ENCODE assay signal across 8 cellular contexts in the genomic region with DNA sequence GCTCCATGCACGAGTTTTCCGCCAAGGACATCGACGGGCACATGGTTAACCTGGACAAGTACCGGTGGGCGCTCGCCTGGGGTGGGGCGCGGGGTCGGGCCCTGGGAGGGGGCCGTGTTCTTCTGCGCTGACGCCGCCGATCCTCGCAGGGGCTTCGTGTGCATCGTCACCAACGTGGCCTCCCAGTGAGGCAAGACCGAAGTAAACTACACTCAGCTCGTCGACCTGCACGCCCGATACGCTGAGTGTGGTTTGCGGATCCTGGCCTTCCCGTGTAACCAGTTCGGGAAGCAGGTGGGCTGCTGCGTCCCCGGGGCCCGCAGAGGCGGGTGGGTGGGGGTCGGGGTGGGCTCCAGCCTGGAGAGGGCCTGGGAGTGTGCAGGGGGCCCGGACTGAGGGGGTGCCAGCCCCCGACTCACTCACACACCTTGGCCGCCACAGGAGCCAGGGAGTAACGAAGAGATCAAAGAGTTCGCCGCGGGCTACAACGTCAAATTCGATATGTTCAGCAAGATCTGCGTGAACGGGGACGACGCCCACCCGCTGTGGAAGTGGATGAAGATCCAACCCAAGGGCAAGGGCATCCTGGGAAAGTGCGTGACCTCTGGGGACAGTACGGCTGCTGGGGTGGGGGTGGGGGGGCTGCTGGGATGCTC. TPM values are rescaled to one million over a fixed set of nuclear protein-coding genes. Genes with fewer than 3 reads are reported as not detected.
DNase-seq lines count a peak whose midpoint lies in the region; ATAC-seq, FAIRE-seq and TF ChIP-seq lines count a peak whose summit lies in the region.

No MANE protein-coding gene starts in this region.

- H3F3A ChIP-seq in smooth muscle cell (ENCODE audit: low read depth), result peaks cover 24% of the 10 kb centered on the region

- no peak overlapping the region for H2AFZ ChIP-seq in smooth muscle cell (ENCODE audit: low read depth)

- peak overlapping the region; percentile 79 for H3K4me3 Mint-ChIP-seq in HFFc6
- H3K4me3 Mint-ChIP-seq in activated CD4-positive, alpha-beta memory T cell treated with anti-CD3 and anti-CD28 coated beads, Interleukin-2, amount 10 ng/mL, durations not matched to agents 7 days and 5 days, result peak overlapping the region; percentile 69

- no peaks in the 10 kb centered on the region for H3K9me3 ChIP-seq in smooth muscle cell (replicated peaks; ENCODE audit: low read depth)

- peaks cover 24% of the 10 kb centered on the region for H3K4me1 Mint-ChIP-seq in HFFc6 (ENCODE audit: low read depth)
- peaks cover 34% of the 10 kb centered on the region for H3K4me1 Mint-ChIP-seq in activated CD4-positive, alpha-beta memory T cell treated with anti-CD3 and anti-CD28 coated beads, Interleukin-2, amount 10 ng/mL, durations not matched to agents 7 days and 5 days

- no peak for ATAC-seq in GM21717 (IDR thresholded peaks at IDR 0.05; ENCODE audit: unreplicated experiment)

- H3K27ac ChIP-seq in smooth muscle cell (ENCODE audit: low read depth), result peak overlapping the region; percentile 90

- peaks cover 19% of the 10 kb centered on the region for H3K27me3 Mint-ChIP-seq in HFFc6 (ENCODE audit: insufficient read depth)
- no peaks in the 10 kb centered on the region for H3K27me3 Mint-ChIP-seq in activated CD4-positive, alpha-beta memory T cell treated with anti-CD3 and anti-CD28 coated beads, Interleukin-2, amount 10 ng/mL, durations not matched to agents 7 days and 5 days

- no peaks in the 10 kb centered on the region for H3K36me3 ChIP-seq in smooth muscle cell (ENCODE audit: low read depth)

- H3K9me3 Mint-ChIP-seq in HFFc6, result peaks cover 7% of the 10 kb centered on the region
- no peaks in the 10 kb centered on the region for H3K9me3 Mint-ChIP-seq in activated CD4-positive, alpha-beta memory T cell treated with anti-CD3 and anti-CD28 coated beads, Interleukin-2, amount 10 ng/mL, durations not matched to agents 7 days and 5 days

- no peak for FAIRE-seq in GM19239 (lab: Jason Lieb, UNC)
- no peak for FAIRE-seq in H54 (lab: Jason Lieb, UNC)

- no peak for TF ChIP-seq POLR2A in H54 (IDR thresholded peaks at IDR 0.05; ENCODE audit: low read depth, low read length)

- TF ChIP-seq CTCF in HFFc6 (IDR thresholded peaks at IDR 0.05) (no peak), smooth muscle cell (IDR thresholded peaks at IDR 0.05; ENCODE audit: borderline replicate concordance, insufficient read depth, poor library complexity, severe bottlenecking) (no peak)

- H3K4me1 ChIP-seq in smooth muscle cell (ENCODE audit: low read depth), result peaks cover 14% of the 10 kb centered on the region

- H3K27ac Mint-ChIP-seq in HFFc6, result peak overlapping the region; percentile 58
- H3K27ac Mint-ChIP-seq in activated CD4-positive, alpha-beta memory T cell treated with anti-CD3 and anti-CD28 coated beads, Interleukin-2, amount 10 ng/mL, durations not matched to agents 7 days and 5 days, result peak overlapping the region; percentile 31

- POLR2A ChIA-PET in activated CD4-positive, alpha-beta memory T cell treated with anti-CD3 and anti-CD28 coated beads, Interleukin-2, amount 10 ng/mL, durations not matched to agents 7 days and 5 days (lab: Charles Lee), result interaction anchor here (0.8 to 8.9 kb wide), 7 partner anchors 9 to 101 kb away, joined by 3 to 104 read pairs (median 8); a partner anchor contains a TSS

- peak overlapping the region; percentile 99 for H3K4me2 ChIP-seq in smooth muscle cell

- H3K36me3 Mint-ChIP-seq in HFFc6 (ENCODE audit: low read depth), result no peaks in the 10 kb centered on the region; the same call in 1 of the 2 replicates
- H3K36me3 Mint-ChIP-seq in activated CD4-positive, alpha-beta memory T cell treated with anti-CD3 and anti-CD28 coated beads, Interleukin-2, amount 10 ng/mL, durations not matched to agents 7 days and 5 days (ENCODE audit: low read depth), result peaks cover 10% of the 10 kb centered on the region

- CTCF ChIA-PET in activated CD4-positive, alpha-beta memory T cell treated with anti-CD3 and anti-CD28 coated beads, Interleukin-2, amount 10 ng/mL, durations not matched to agents 7 days and 5 days (lab: Charles Lee), result no interaction called here

- H3K9ac ChIP-seq in smooth muscle cell (ENCODE audit: low read depth), result peak overlapping the region; percentile 98

- WGBS in smooth muscle cell (ENCODE audit: low lambda C conversion rate), result 47% methylated on average over 42 of the region's 49 CpGs

- H4K20me1 ChIP-seq in smooth muscle cell (ENCODE audit: low read depth), result peaks cover 32% of the 10 kb centered on the region

- no peak for DNase-seq in HFFc6
- no peak for DNase-seq in activated CD4-positive, alpha-beta memory T cell treated with anti-CD3 and anti-CD28 coated beads, Interleukin-2, amount 10 ng/mL, durations not matched to agents 7 days and 5 days
- peak; percentile 47 for DNase-seq in hepatic stellate cell (ENCODE audit: low spot score)
- DNase-seq in smooth muscle cell (lab: John Stamatoyannopoulos, UW; ENCODE audit: unreplicated experiment), result no peak
- no peak for DNase-seq in GM19239 (ENCODE audit: insufficient read length, low spot score)
- no peak for DNase-seq in H54 (ENCODE audit: insufficient read length, low spot score)
- DNase-seq in C1 segment of cervical spinal cord (lab: John Stamatoyannopoulos, UW), result no peak

- no peaks in the 10 kb centered on the region for H3K79me2 ChIP-seq in smooth muscle cell (ENCODE audit: low read depth)

- H3K4me3 ChIP-seq in smooth muscle cell, result peak overlapping the region; percentile 97

- no peaks in the 10 kb centered on the region for H3K27me3 ChIP-seq in smooth muscle cell (ENCODE audit: low read depth)

RNA-seq across cellular contexts. Expression of a gene that starts 1.6 kb away (rescaled TPM):
- 100 to 1,000 TPM; 193 to 237 (median 223) TPM for total RNA-seq in HFFc6 (2021; fragmentation: NEBNext Ultra II Directional; extraction: Animal tissue kit (Norgen Biotek cat#: 25700))
- 100 to 1,000 TPM; 141 to 148 TPM for total RNA-seq in activated CD4-positive, alpha-beta memory T cell treated with anti-CD3 and anti-CD28 coated beads, Interleukin-2, amount 10 ng/mL, durations not matched to agents 7 days and 5 days
- 319 and 325 TPM in 2 replicates for total RNA-seq in smooth muscle cell
- polyA plus RNA-seq in smooth muscle cell, result 441 and 450 TPM in 2 replicates

RNA-seq across cellular contexts. Expression of a gene that starts 10.2 kb away (rescaled TPM):
- 100 to 1,000 TPM; 224 to 289 (median 250) TPM for total RNA-seq in HFFc6 (2021; fragmentation: NEBNext Ultra II Directional; extraction: Animal tissue kit (Norgen Biotek cat#: 25700))
- total RNA-seq in activated CD4-positive, alpha-beta memory T cell treated with anti-CD3 and anti-CD28 coated beads, Interleukin-2, amount 10 ng/mL, durations not matched to agents 7 days and 5 days, result 100 to 1,000 TPM; 116 to 120 TPM
- 99.1 and 114 TPM in 2 replicates for total RNA-seq in smooth muscle cell
- 235 and 260 TPM in 2 replicates for polyA plus RNA-seq in smooth muscle cell

RNA-seq across cellular contexts. Expression of a gene that starts 38.4 kb away (rescaled TPM):
- total RNA-seq in HFFc6 (2021; fragmentation: NEBNext Ultra II Directional; extraction: Animal tissue kit (Norgen Biotek cat#: 25700)), result under 1 TPM; 0.28 to 0.74 (median 0.60) TPM
- 100 to 1,000 TPM; 419 to 437 TPM for total RNA-seq in activated CD4-positive, alpha-beta memory T cell treated with anti-CD3 and anti-CD28 coated beads, Interleukin-2, amount 10 ng/mL, durations not matched to agents 7 days and 5 days
- total RNA-seq in smooth muscle cell, result 4.4 and 8.7 TPM in 2 replicates
- polyA plus RNA-seq in smooth muscle cell, result 8.0 and 13.9 TPM in 2 replicates

Comparison
In these comparisons a context has a peak if more than half of its experiments do, and no peak if none do; other contexts are left out.
1. RNA of a gene that starts 38.4 kb away (total RNA-seq): 419 to 437 TPM in activated CD4-positive, alpha-beta memory T cell treated with anti-CD3 and anti-CD28 coated beads, Interleukin-2, amount 10 ng/mL, durations not matched to agents 7 days and 5 days; 4.4 to 8.7 TPM in smooth muscle cell and 0.28 to 0.74 TPM in HFFc6; every median in the first group is over 10 times any median in the second.